31 cellular contexts compared by ENCODE assay signal in the genomic region with DNA sequence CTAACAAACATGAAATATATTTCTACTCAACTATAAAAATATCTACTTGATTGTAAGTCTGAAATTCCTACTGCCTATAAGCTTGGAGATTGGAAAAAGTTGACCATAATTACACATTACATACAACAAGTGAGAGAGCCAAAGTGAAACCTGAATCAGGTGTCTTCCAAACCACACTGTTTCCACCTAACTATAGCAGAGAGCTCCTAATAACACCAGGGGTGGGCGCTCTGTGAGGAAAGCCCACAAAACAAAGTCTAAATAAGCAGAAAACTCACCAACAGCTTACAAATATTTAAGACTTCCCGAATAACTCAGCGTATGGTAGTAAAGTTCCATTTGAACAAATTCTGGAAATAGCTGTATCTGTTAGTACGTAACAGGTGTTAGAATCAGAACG.
"Had no signal": no experiment of that assay in that cellular context is flagged by ENCODE, and none has a peak within 500 bp of the region (broad histone marks: within the 10 kb centered on the region; RNA-seq: fewer than 3 reads in every experiment).

No MANE protein-coding gene starts in this region.

- ATAC-seq: activated CD4-positive, CD25-positive, alpha-beta regulatory T cell treated with anti-CD3 and anti-CD28 coated beads, Interleukin-2, amount 50 U/mL, for 24 hours; activated CD8-positive, alpha-beta T cell treated with anti-CD3 and anti-CD28 coated beads for 36 hours; activated naive CD8-positive, alpha-beta T cell treated with anti-CD3 and anti-CD28 coated beads, Interleukin-2, amount 50 U/mL, for 24 hours; body of pancreas; esophagus mucosa had no signal

- H3K4me1 ChIP-seq: adrenal gland, body of pancreas, colonic mucosa had no signal

- H3K4me1 Mint-ChIP-seq: activated B cell treated with CpG ODN at 0.5 μM for 24 hours; activated naive CD4-positive, alpha-beta T cell treated with anti-CD3 and anti-CD28 coated beads, Interleukin-2, amount 50 U/mL, for 24 hours; activated naive CD8-positive, alpha-beta T cell treated with anti-CD3 and anti-CD28 coated beads for 36 hours; activated naive CD8-positive, alpha-beta T cell treated with anti-CD3 and anti-CD28 coated beads, Interleukin-2, amount 50 U/mL, for 24 hours had no signal

- H3K36me3 ChIP-seq: adrenal gland, colonic mucosa, WERI-Rb-1 had no signal

- H3K9me3 Mint-ChIP-seq: activated B cell treated with CpG ODN at 0.5 μM for 24 hours; activated CD8-positive, alpha-beta T cell treated with anti-CD3 and anti-CD28 coated beads for 36 hours; activated naive CD4-positive, alpha-beta T cell treated with anti-CD3 and anti-CD28 coated beads for 36 hours; activated naive CD4-positive, alpha-beta T cell treated with anti-CD3 and anti-CD28 coated beads, Interleukin-2, amount 50 U/mL, for 24 hours; activated naive CD8-positive, alpha-beta T cell treated with anti-CD3 and anti-CD28 coated beads for 36 hours; activated T-helper 1 cell treated with anti-CD3 and anti-CD28 coated beads, Interleukin-12 subunit alpha, Interleukin-12 subunit beta, Interleukin-2, Interleukin-4 antibody, amounts not matched to agents 30 ng/mL and 10 ng/mL and 1 ng/mL, durations not matched to agents 14 hours and 24 hours and 36 hours; activated T-helper 2 cell treated with anti-CD3 and anti-CD28 coated beads, Interferon-gamma antibody, Interleukin-2, Interleukin-4, amounts not matched to agents 10 μg/mL and 5 μg/mL and 100 μg/mL, durations not matched to agents 14 hours and 24 hours and 36 hours had no signal

- H3K27me3 ChIP-seq: adrenal gland, body of pancreas, colonic mucosa had no signal

- DNase-seq: activated B cell treated with CpG ODN at 0.5 μM for 24 hours; activated CD4-positive, alpha-beta T cell treated with anti-CD3 and anti-CD28 coated beads for 48 hours; activated CD4-positive, alpha-beta T cell treated with anti-CD3 and anti-CD28 coated beads, Interleukin-2, amount 50 U/mL, for 1 hour; activated CD4-positive, alpha-beta T cell treated with anti-CD3 and anti-CD28 coated beads, Interleukin-2, amount 50 U/mL, for 48 hours; activated CD8-positive, alpha-beta memory T cell treated with anti-CD3 and anti-CD28 coated beads for 24 hours; activated CD8-positive, alpha-beta memory T cell treated with anti-CD3 and anti-CD28 coated beads, Interleukin-2, amount 50 U/mL, for 4 hours; activated CD8-positive, alpha-beta T cell treated with anti-CD3 and anti-CD28 coated beads for 36 hours; activated effector memory CD4-positive, alpha-beta T cell treated with anti-CD3 and anti-CD28 coated beads, Interleukin-2, amount 50 U/mL, for 16 hours; activated naive CD4-positive, alpha-beta T cell treated with anti-CD3 and anti-CD28 coated beads for 36 hours; activated naive CD8-positive, alpha-beta T cell treated with anti-CD3 and anti-CD28 coated beads for 36 hours; activated naive CD8-positive, alpha-beta T cell treated with anti-CD3 and anti-CD28 coated beads, Interleukin-2, amount 50 U/mL, for 24 hours; activated T-cell treated with anti-CD3 and anti-CD28 coated beads, Interleukin-2, amount 50 U/mL, for 1 hour; activated T-cell treated with anti-CD3 and anti-CD28 coated beads, Interleukin-2, amount 50 U/mL, for 48 hours; adrenal gland; amygdala; aorta; body of pancreas; central memory CD4-positive, alpha-beta T cell; cerebellar nuclear complex; colonic mucosa; effector CD8-positive, alpha-beta T cell; foreskin fibroblast; head of caudate nucleus; hippocampal formation; T1000; WERI-Rb-1 had no signal

- H3K27me3 Mint-ChIP-seq: activated B cell treated with CpG ODN at 0.5 μM for 24 hours; activated CD8-positive, alpha-beta T cell treated with anti-CD3 and anti-CD28 coated beads for 36 hours; activated naive CD4-positive, alpha-beta T cell treated with anti-CD3 and anti-CD28 coated beads, Interleukin-2, amount 50 U/mL, for 24 hours; activated naive CD8-positive, alpha-beta T cell treated with anti-CD3 and anti-CD28 coated beads for 36 hours; activated naive CD8-positive, alpha-beta T cell treated with anti-CD3 and anti-CD28 coated beads, Interleukin-2, amount 50 U/mL, for 24 hours had no signal

- H3K4me3 Mint-ChIP-seq: activated B cell treated with CpG ODN at 0.5 μM for 24 hours; activated CD8-positive, alpha-beta T cell treated with anti-CD3 and anti-CD28 coated beads for 36 hours; activated naive CD4-positive, alpha-beta T cell treated with anti-CD3 and anti-CD28 coated beads for 36 hours; activated naive CD4-positive, alpha-beta T cell treated with anti-CD3 and anti-CD28 coated beads, Interleukin-2, amount 50 U/mL, for 24 hours; activated naive CD8-positive, alpha-beta T cell treated with anti-CD3 and anti-CD28 coated beads for 36 hours; activated naive CD8-positive, alpha-beta T cell treated with anti-CD3 and anti-CD28 coated beads, Interleukin-2, amount 50 U/mL, for 24 hours; activated T-helper 1 cell treated with anti-CD3 and anti-CD28 coated beads, Interleukin-12 subunit alpha, Interleukin-12 subunit beta, Interleukin-2, Interleukin-4 antibody, amounts not matched to agents 30 ng/mL and 10 ng/mL and 1 ng/mL, durations not matched to agents 14 hours and 24 hours and 36 hours had no signal

- H3K36me3 Mint-ChIP-seq: activated naive CD4-positive, alpha-beta T cell treated with anti-CD3 and anti-CD28 coated beads, Interleukin-2, amount 50 U/mL, for 24 hours; activated naive CD8-positive, alpha-beta T cell treated with anti-CD3 and anti-CD28 coated beads for 36 hours had no signal

- H3K4me3 ChIP-seq: adrenal gland, body of pancreas, colonic mucosa had no signal

- H3K9me3 ChIP-seq: adrenal gland, body of pancreas, colonic mucosa had no signal

- H3K27ac Mint-ChIP-seq: activated B cell treated with CpG ODN at 0.5 μM for 24 hours; activated CD8-positive, alpha-beta T cell treated with anti-CD3 and anti-CD28 coated beads for 36 hours; activated naive CD4-positive, alpha-beta T cell treated with anti-CD3 and anti-CD28 coated beads for 36 hours; activated naive CD4-positive, alpha-beta T cell treated with anti-CD3 and anti-CD28 coated beads, Interleukin-2, amount 50 U/mL, for 24 hours; activated naive CD8-positive, alpha-beta T cell treated with anti-CD3 and anti-CD28 coated beads for 36 hours; activated naive CD8-positive, alpha-beta T cell treated with anti-CD3 and anti-CD28 coated beads, Interleukin-2, amount 50 U/mL, for 24 hours; activated T-helper 1 cell treated with anti-CD3 and anti-CD28 coated beads, Interleukin-12 subunit alpha, Interleukin-12 subunit beta, Interleukin-2, Interleukin-4 antibody, amounts not matched to agents 30 ng/mL and 10 ng/mL and 1 ng/mL, durations not matched to agents 14 hours and 24 hours and 36 hours; activated T-helper 2 cell treated with anti-CD3 and anti-CD28 coated beads, Interferon-gamma antibody, Interleukin-2, Interleukin-4, amounts not matched to agents 10 μg/mL and 5 μg/mL and 100 μg/mL, durations not matched to agents 14 hours and 24 hours and 36 hours had no signal

- H3K27ac ChIP-seq: adrenal gland, body of pancreas, colonic mucosa, WERI-Rb-1 had no signal
